In the genomic region with DNA sequence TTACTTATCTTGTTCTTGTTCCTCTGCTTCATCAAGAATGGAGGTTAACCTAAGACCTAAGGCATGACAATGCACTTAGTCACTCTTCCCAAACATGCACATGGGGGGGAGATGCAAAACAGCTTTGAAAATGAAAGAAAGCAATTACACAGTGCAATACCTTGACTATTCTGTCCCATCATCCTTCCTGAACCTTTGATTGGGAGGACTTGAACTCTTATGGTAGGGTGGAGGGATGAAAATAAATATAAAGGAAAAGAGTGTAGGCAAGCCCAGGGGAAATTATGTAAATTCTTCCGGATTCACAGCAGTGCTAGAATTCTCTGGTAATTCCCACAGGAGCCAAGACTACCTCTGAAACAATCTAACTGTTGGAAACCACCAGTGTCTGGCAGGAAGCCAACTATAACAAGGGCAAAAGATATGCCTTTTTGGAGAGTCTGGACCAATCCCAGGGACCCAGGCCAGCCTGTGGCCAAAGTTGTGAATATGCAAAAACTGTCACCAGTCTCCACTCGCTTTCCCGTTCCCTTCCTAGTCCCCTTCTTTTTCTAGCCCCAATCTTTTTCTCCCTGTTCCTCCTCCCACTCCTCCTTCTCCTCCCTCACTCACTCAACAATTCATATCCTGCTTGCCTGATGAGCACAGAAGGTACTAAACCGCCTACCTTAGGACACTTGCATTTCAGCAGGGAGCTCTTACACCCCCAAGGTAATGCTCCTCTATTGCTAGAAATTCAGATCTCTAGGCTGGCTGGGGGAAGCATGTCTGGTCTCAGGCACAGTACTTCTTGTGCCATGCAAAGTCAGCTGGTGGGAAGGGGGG, we compare ENCODE assay signal across 8 cellular contexts. TPM values are rescaled to one million over a fixed set of nuclear protein-coding genes. Genes with fewer than 3 reads are reported as not detected.
A peak's percentile ranks its signal among the peaks of the same experiment; 100 is the strongest.
DNase-seq lines count a peak whose midpoint lies in the region; ATAC-seq, FAIRE-seq and TF ChIP-seq lines count a peak whose summit lies in the region.

No MANE protein-coding gene starts in this region.

- in situ Hi-C loops in gastrocnemius medialis (cut with MboI; ENCODE audit: low sequenced_read_pairs in 4 of 4): no loop called here

- no peaks in the 10 kb centered on the region for H3K36me3 ChIP-seq in gastrocnemius medialis

- H3K4me3 ChIP-seq in gastrocnemius medialis: no peak overlapping the region

- ATAC-seq in GM18870 (IDR thresholded peaks at IDR 0.05; ENCODE audit: unreplicated experiment) (peak; percentile 46), gastrocnemius medialis (no peak)

- peak; percentile 76 for FAIRE-seq in HTR-8/SVneo (lab: Jason Lieb, UNC)

- no peaks in the 10 kb centered on the region for H3K9me3 ChIP-seq in gastrocnemius medialis

- peak; percentile 87 for DNase-seq in COLO829 (ENCODE audit: low spot score)
- peak; percentile 48 for DNase-seq in HTR-8/SVneo (ENCODE audit: insufficient read length, low spot score)
- DNase-seq in amniotic epithelial cell (ENCODE audit: low read depth): peak; percentile 84
- peak; percentile 91 for DNase-seq in kidney tubule cell (ENCODE audit: low spot score)
- no peak for DNase-seq in gastrocnemius medialis
- no peak for DNase-seq in NCI-H1092 (lab: John Stamatoyannopoulos, UW)
- DNase-seq in germinal center (ENCODE audit: low spot score): no peak

- peaks cover 0 to 12% of the 10 kb centered on the region in 2 donors for H3K4me1 ChIP-seq in gastrocnemius medialis

- intact Hi-C loops in gastrocnemius medialis (cut with DNase I; ENCODE audit: low total_unique reads): no loop called here

- TF ChIP-seq CTCF in gastrocnemius medialis (IDR thresholded peaks at IDR 0.05 in 4 of 5, conservative IDR thresholded peaks at IDR 0.05 in 1 of 5): no peak

- H3K27ac ChIP-seq in gastrocnemius medialis: peak overlapping the region in 2 of 4 donors; percentile 21 to 25

- H3K27me3 ChIP-seq in gastrocnemius medialis: no peaks in the 10 kb centered on the region

- TF ChIP-seq POLR2A in gastrocnemius medialis (IDR thresholded peaks at IDR 0.05): no peak

RNA-seq across cellular contexts. Expression of gene RCN1, which starts 2.5 kb away (rescaled TPM):
- 10 to 100 TPM; 14.7 to 27.0 (median 18.1) TPM for total RNA-seq in gastrocnemius medialis

Comparison
In these comparisons a context has a peak if more than half of its experiments do, and no peak if none do; other contexts are left out.
1. DNase-seq: peak in COLO829 (single experiment), HTR-8/SVneo (single experiment), amniotic epithelial cell (single experiment) and kidney tubule cell (single experiment); none in gastrocnemius medialis (0 of 2), NCI-H1092 (single experiment) and germinal center (single experiment).